ENCODE assay signal across 22 cellular contexts in the genomic region with DNA sequence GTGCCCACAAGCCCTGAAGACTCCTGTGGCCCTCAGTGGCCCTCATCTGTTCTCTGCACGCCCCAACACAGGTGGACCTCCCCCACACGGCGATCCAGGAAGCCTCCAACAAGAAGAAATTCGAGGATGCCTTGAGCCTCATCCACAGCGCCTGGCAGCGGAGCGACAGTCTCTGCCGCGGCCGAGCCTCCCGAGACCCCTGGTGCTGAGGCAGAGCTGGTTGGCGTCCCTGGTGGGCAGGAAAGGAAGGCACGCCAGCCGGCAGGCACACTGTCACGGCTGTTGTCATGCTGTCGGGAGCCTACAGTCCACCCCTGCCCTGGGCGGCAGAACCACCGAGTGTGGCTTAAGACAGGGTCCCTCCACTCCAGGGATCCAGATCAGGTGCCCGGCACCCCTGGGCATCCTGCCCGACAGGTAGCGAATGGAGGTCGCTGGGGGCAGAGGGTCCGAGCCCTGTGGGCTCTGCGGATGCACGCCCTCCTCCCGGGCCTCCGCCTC. TPM values are rescaled to one million over a fixed set of nuclear protein-coding genes. Genes with fewer than 3 reads are reported as not detected.
"Had no signal": no experiment of that assay in that cellular context is flagged by ENCODE, and none has a peak within 500 bp of the region (broad histone marks: within the 10 kb centered on the region; RNA-seq: fewer than 3 reads in every experiment).

No MANE protein-coding gene starts in this region.

- H3K27me3 ChIP-seq: ascending aorta, body of pancreas had no signal

- H3K9me3 ChIP-seq: ascending aorta, body of pancreas had no signal

- DNase-seq: activated CD4-positive, alpha-beta T cell treated with anti-CD3 and anti-CD28 coated beads for 4 hours; activated CD8-positive, alpha-beta memory T cell treated with anti-CD3 and anti-CD28 coated beads, Interleukin-2, amount 50 U/mL, for 4 hours; activated CD8-positive, alpha-beta T cell treated with anti-CD3 and anti-CD28 coated beads for 36 hours; activated naive CD8-positive, alpha-beta T cell treated with anti-CD3 and anti-CD28 coated beads, Interleukin-2, amount 50 U/mL, for 24 hours; amniotic stem cell; body of pancreas; central memory CD4-positive, alpha-beta T cell; KG1; NCI-H1048; NCI-H146; NCI-H187 treated with DMSO at 0.1 percent for 48 hours; NCI-H2081 treated with DMSO at 0.1 percent for 48 hours; NCI-H2227 treated with DMSO at 0.1 percent for 48 hours; NCI-H510A; NCI-H526 treated with DMSO at 0.1 percent for 48 hours; NCI-H82; SHP77 treated with DMSO at 0.1 percent for 48 hours had no signal

- H3K4me3 ChIP-seq: ascending aorta, body of pancreas had no signal

RNA-seq across cellular contexts. Expression of a gene that starts 8.5 kb away (rescaled TPM):
- total RNA-seq: activated CD8-positive, alpha-beta T cell treated with anti-CD3 and anti-CD28 coated beads for 36 hours; ascending aorta; body of pancreas; bronchial epithelial cell; M059J; OCI-LY7; SK-MEL-5 had no signal

RNA-seq across cellular contexts. Expression of a gene that starts 24.8 kb away (rescaled TPM):
- total RNA-seq: activated CD8-positive, alpha-beta T cell treated with anti-CD3 and anti-CD28 coated beads for 36 hours; OCI-LY7 had no signal
